ENCODE assay signal across 26 cellular contexts in genomic region chr12:129332286-129332685, GRCh38.
"Had no signal": no experiment of that assay in that cellular context is flagged by ENCODE, and none has a peak within 500 bp of the region (broad histone marks: within the 10 kb centered on the region; RNA-seq: fewer than 3 reads in every experiment).

No MANE protein-coding gene starts in this region.

- H3K27me3 Mint-ChIP-seq: naive thymus-derived CD8-positive, alpha-beta T cell; stimulated activated memory B cell treated with anti-CD40 and anti-IgM and Interleukin-4, amounts not matched to agents 10 μg/mL and 1 μg/mL and 100 μg/mL, for 72 hours had no signal

- DNase-seq: dermis blood vessel endothelial cell; effector memory CD4-positive, alpha-beta T cell; esophagus squamous epithelium; foreskin melanocyte; glutamatergic neuron; heart right ventricle; hippocampal formation; islet precursor cell; kidney glomerular epithelial cell; left colon; left ventricle myocardium superior; lower lobe of right lung; naive thymus-derived CD8-positive, alpha-beta T cell; nephron progenitor cell; nucleus accumbens; ovary; posterior cingulate gyrus; psoas muscle; spleen; stimulated activated CD4-positive, alpha-beta T cell treated with anti-CD3 and anti-CD28 coated beads, Interleukin-4, amount 100 ng/mL, for 4 hours; stimulated activated naive CD8-positive, alpha-beta T cell treated with anti-CD3 and anti-CD28 coated beads, Interleukin-15, Interleukin-2, amounts not matched to agents 100 U/mL and 50 U/mL, for 24 hours; substantia nigra; testis; tibial artery; upper lobe of left lung had no signal

- H3K4me1 Mint-ChIP-seq: naive thymus-derived CD8-positive, alpha-beta T cell; stimulated activated memory B cell treated with anti-CD40 and anti-IgM and Interleukin-4, amounts not matched to agents 10 μg/mL and 1 μg/mL and 100 μg/mL, for 72 hours had no signal

- H3K27ac Mint-ChIP-seq: naive thymus-derived CD8-positive, alpha-beta T cell; nephron progenitor cell; stimulated activated memory B cell treated with anti-CD40 and anti-IgM and Interleukin-4, amounts not matched to agents 10 μg/mL and 1 μg/mL and 100 μg/mL, for 72 hours had no signal

- H3K36me3 Mint-ChIP-seq: naive thymus-derived CD8-positive, alpha-beta T cell; stimulated activated memory B cell treated with anti-CD40 and anti-IgM and Interleukin-4, amounts not matched to agents 10 μg/mL and 1 μg/mL and 100 μg/mL, for 72 hours had no signal

- H3K9me3 Mint-ChIP-seq: nephron progenitor cell; stimulated activated memory B cell treated with anti-CD40 and anti-IgM and Interleukin-4, amounts not matched to agents 10 μg/mL and 1 μg/mL and 100 μg/mL, for 72 hours had no signal

- H3K4me3 Mint-ChIP-seq: naive thymus-derived CD8-positive, alpha-beta T cell; nephron progenitor cell; stimulated activated memory B cell treated with anti-CD40 and anti-IgM and Interleukin-4, amounts not matched to agents 10 μg/mL and 1 μg/mL and 100 μg/mL, for 72 hours had no signal
